ENCODE assay signal across 31 cellular contexts in the genomic region with DNA sequence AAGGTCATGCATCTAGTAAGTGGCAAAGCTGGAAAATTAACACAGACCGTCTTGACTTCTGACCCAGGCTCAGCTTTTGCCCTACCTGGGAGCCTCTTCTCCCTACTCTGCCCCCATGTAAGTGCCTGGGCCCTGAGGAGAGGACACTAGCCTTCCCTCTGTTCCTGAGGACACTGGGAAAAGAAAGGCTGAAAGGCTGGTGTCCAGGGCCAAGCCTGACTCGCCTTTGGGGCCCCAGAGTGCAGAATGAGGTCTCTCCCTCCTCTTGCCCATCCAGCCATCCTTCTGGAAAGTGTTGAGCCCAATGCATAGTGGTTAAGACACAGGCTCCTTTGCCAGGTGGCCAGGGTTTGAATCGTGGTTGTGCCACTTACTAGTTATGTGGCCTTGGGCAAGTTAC.
"Had no signal": no experiment of that assay in that cellular context is flagged by ENCODE, and none has a peak within 500 bp of the region (broad histone marks: within the 10 kb centered on the region; RNA-seq: fewer than 3 reads in every experiment).

No MANE protein-coding gene starts in this region.

- H3K9ac ChIP-seq: neural progenitor cell had no signal

- H3K27ac ChIP-seq: heart left ventricle, left lung, neural progenitor cell, neutrophil, prostate gland, stomach, thoracic aorta, tibial artery, upper lobe of right lung had no signal

- H3K9me3 ChIP-seq: heart left ventricle, left lung, mucosa of descending colon, neutrophil, prostate gland, stomach, thoracic aorta, tibial artery, upper lobe of right lung had no signal

- H3K27me3 ChIP-seq: left lung, neural progenitor cell, neutrophil, tibial artery, upper lobe of right lung had no signal

- H3K4me3 ChIP-seq: heart left ventricle, left lung, lung, mucosa of descending colon, neural progenitor cell, prostate gland, smooth muscle cell, stomach, thoracic aorta, tibial artery, upper lobe of right lung had no signal

- H3K4me1 ChIP-seq: left lung, neural progenitor cell, prostate gland, upper lobe of right lung had no signal

- DNase-seq: glutamatergic neuron; heart left ventricle; hypothalamus; immature natural killer cell; kidney; left colon; left lung; mesendoderm; midbrain; mucosa of descending colon; naive thymus-derived CD4-positive, alpha-beta T cell; nephron progenitor cell; occipital lobe; retina; right cardiac atrium; stimulated activated CD4-positive, alpha-beta T cell treated with anti-CD3 and anti-CD28 coated beads, Interleukin-12 subunit alpha, Interleukin-12 subunit beta, amount 100 ng/mL, for 4 hours; stimulated activated CD4-positive, alpha-beta T cell treated with anti-CD3 and anti-CD28 coated beads, Interleukin-15, amount 100 ng/mL, for 24 hours; stimulated activated CD4-positive, alpha-beta T cell treated with anti-CD3 and anti-CD28 coated beads, Interleukin-2, amount 100 ng/mL, for 24 hours; stimulated activated CD4-positive, alpha-beta T cell treated with anti-CD3 and anti-CD28 coated beads, Interleukin-4, amount 100 ng/mL, for 1 hour; stimulated activated naive B cell treated with anti-CD40 and anti-IgM and Interleukin-4, amounts not matched to agents 10 μg/mL and 1 μg/mL and 100 μg/mL, for 72 hours; stimulated activated naive CD8-positive, alpha-beta T cell treated with anti-CD3 and anti-CD28 coated beads, Interleukin-15, Interleukin-2, amounts not matched to agents 100 U/mL and 50 U/mL, for 24 hours; stomach; tibial artery; trophoblast cell; upper lobe of right lung had no signal

- H3K36me3 ChIP-seq: heart left ventricle, left lung, neural progenitor cell, neutrophil, prostate gland, stomach, thoracic aorta, tibial artery, upper lobe of right lung had no signal

- H3K4me2 ChIP-seq: neural progenitor cell, smooth muscle cell had no signal

- H2AFZ ChIP-seq: neural progenitor cell had no signal
